Comparison of ENCODE assay signal across 1 cellular context in genomic region chr3:73577704-73578103, GRCh38.
TF ChIP-seq lines count a peak whose summit lies in the region.

No MANE protein-coding gene starts in this region.

TF ChIP-seq in HepG2, 621 proteins besides CTCF, POLR2A, EP300 and RAD21:
- TF ChIP-seq, protein P1, sequence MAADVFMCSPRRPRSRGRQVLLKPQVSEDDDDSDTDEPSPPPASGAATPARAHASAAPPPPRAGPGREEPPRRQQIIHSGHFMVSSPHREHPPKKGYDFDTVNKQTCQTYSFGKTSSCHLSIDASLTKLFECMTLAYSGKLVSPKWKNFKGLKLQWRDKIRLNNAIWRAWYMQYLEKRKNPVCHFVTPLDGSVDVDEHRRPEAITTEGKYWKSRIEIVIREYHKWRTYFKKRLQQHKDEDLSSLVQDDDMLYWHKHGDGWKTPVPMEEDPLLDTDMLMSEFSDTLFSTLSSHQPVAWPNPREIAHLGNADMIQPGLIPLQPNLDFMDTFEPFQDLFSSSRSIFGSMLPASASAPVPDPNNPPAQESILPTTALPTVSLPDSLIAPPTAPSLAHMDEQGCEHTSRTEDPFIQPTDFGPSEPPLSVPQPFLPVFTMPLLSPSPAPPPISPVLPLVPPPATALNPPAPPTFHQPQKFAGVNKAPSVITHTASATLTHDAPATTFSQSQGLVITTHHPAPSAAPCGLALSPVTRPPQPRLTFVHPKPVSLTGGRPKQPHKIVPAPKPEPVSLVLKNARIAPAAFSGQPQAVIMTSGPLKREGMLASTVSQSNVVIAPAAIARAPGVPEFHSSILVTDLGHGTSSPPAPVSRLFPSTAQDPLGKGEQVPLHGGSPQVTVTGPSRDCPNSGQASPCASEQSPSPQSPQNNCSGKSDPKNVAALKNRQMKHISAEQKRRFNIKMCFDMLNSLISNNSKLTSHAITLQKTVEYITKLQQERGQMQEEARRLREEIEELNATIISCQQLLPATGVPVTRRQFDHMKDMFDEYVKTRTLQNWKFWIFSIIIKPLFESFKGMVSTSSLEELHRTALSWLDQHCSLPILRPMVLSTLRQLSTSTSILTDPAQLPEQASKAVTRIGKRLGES (CRISPR knock-in tag; IDR thresholded peaks at IDR 0.05; ENCODE audit: borderline replicate concordance): no peak
- no peak for TF ChIP-seq SP1 (IDR thresholded peaks at IDR 0.05)
- no peak for TF ChIP-seq SP1 (CRISPR knock-in tag; IDR thresholded peaks at IDR 0.05)
- no peak for TF ChIP-seq SMAD1 (CRISPR knock-in tag; IDR thresholded peaks at IDR 0.05; ENCODE audit: borderline replicate concordance, low read depth)
- TF ChIP-seq FOXJ3 (CRISPR knock-in tag; IDR thresholded peaks at IDR 0.05; ENCODE audit: borderline replicate concordance): no peak
- no peak for TF ChIP-seq SP140L (CRISPR knock-in tag; IDR thresholded peaks at IDR 0.05; ENCODE audit: borderline replicate concordance)
- TF ChIP-seq RNF219 (CRISPR knock-in tag; IDR thresholded peaks at IDR 0.05): no peak
- TF ChIP-seq ZNF790 (CRISPR knock-in tag; IDR thresholded peaks at IDR 0.05; ENCODE audit: borderline replicate concordance): no peak
- TF ChIP-seq ISL2 (CRISPR knock-in tag; IDR thresholded peaks at IDR 0.05): no peak
- TF ChIP-seq CSRNP1 (CRISPR knock-in tag; IDR thresholded peaks at IDR 0.05): no peak
- peak; percentile 76 for TF ChIP-seq MIER2 (CRISPR knock-in tag; IDR thresholded peaks at IDR 0.05)
- no peak for TF ChIP-seq KDM4B (CRISPR knock-in tag; IDR thresholded peaks at IDR 0.05)
- peak in 1 of 2 experiments; percentile 85; a peak in 3 of 4 replicates for TF ChIP-seq REST (IDR thresholded peaks at IDR 0.05; ENCODE audit: borderline replicate concordance in 1 of 2, low read depth in 1 of 2, low read length in 2 of 2)
- TF ChIP-seq, protein P2, sequence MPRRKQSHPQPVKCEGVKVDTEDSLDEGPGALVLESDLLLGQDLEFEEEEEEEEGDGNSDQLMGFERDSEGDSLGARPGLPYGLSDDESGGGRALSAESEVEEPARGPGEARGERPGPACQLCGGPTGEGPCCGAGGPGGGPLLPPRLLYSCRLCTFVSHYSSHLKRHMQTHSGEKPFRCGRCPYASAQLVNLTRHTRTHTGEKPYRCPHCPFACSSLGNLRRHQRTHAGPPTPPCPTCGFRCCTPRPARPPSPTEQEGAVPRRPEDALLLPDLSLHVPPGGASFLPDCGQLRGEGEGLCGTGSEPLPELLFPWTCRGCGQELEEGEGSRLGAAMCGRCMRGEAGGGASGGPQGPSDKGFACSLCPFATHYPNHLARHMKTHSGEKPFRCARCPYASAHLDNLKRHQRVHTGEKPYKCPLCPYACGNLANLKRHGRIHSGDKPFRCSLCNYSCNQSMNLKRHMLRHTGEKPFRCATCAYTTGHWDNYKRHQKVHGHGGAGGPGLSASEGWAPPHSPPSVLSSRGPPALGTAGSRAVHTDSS (CRISPR knock-in tag; conservative IDR thresholded peaks at IDR 0.05): no peak
- no peak for TF ChIP-seq ZNF121 (CRISPR knock-in tag; IDR thresholded peaks at IDR 0.05)
- TF ChIP-seq, protein P3, sequence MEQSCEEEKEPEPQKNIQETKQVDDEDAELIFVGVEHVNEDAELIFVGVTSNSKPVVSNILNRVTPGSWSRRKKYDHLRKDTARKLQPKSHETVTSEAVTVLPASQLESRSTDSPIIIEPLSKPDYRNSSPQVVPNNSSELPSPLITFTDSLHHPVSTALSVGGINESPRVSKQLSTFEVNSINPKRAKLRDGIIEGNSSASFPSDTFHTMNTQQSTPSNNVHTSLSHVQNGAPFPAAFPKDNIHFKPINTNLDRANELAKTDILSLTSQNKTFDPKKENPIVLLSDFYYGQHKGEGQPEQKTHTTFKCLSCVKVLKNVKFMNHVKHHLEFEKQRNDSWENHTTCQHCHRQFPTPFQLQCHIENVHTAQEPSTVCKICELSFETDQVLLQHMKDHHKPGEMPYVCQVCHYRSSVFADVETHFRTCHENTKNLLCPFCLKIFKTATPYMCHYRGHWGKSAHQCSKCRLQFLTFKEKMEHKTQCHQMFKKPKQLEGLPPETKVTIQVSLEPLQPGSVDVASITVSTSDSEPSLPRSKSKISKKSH (CRISPR knock-in tag; IDR thresholded peaks at IDR 0.05; ENCODE audit: borderline replicate concordance): no peak
- TF ChIP-seq ZNF263 (CRISPR knock-in tag; IDR thresholded peaks at IDR 0.05): no peak
- TF ChIP-seq KDM5B (CRISPR knock-in tag; IDR thresholded peaks at IDR 0.05; ENCODE audit: borderline replicate concordance): no peak
- no peak for TF ChIP-seq GATAD2A (CRISPR knock-in tag; IDR thresholded peaks at IDR 0.05)
